ENCODE assay signal across 8 cellular contexts in the genomic region with DNA sequence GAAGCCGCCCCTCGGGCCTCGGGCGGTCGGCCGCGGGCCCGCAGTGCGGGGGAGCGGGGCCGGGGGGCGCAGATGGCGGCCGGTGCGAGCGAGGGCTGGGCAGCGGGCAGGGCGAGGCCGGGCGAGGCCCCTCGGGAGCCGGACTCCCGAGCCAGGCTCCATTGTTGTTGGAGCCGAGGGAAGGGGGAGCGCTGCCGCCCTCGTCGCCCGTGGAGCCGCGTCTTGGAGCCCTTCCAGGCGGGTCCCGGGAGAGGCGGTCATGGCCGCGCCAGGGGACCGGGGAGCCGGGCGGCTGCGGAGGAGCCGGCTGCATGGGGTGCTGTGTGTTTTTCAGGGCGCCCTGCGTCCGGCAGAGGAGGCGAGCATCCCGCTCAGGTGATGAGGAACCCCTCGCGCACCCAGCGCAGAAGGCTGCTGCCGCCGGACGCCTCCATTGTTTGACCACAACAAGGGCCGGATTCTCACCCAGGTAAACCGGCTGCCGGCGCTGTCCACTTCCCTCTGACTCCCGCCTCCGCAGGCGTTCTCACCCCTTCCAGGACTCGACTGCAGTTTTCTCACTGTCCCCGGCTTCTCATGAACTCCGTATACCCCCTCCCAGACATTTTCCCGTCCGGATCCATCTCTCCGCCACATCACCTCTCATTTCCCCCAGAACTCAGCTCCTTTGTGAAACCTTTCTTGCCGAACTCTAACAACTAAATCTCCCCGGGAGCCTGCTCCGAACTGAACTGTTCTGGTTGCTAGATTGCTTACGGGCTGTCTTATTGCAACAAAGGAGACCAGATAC. TPM values are rescaled to one million over a fixed set of nuclear protein-coding genes. Genes with fewer than 3 reads are reported as not detected.
DNase-seq lines count a peak whose midpoint lies in the region; ATAC-seq, FAIRE-seq and TF ChIP-seq lines count a peak whose summit lies in the region.

No MANE protein-coding gene starts in this region.

- TF ChIP-seq CTCF in chondrocyte (IDR thresholded peaks at IDR 0.05) (no peak), liver (IDR thresholded peaks at IDR 0.05; ENCODE audit: low read depth, low read length, missing input control) (no peak)

- peaks cover 37% of the 10 kb centered on the region for H3K79me2 ChIP-seq in ACC112 (ENCODE audit: control insufficient read depth, insufficient read depth, low read length, unreplicated experiment)

- peaks cover 3% of the 10 kb centered on the region; the same call in 1 of the 2 replicates for H3K36me3 ChIP-seq in ACC112 (ENCODE audit: insufficient read depth, low read length)
- H3K36me3 ChIP-seq in liver (ENCODE audit: control insufficient read depth in 4 of 4, insufficient read depth in 3 of 4, low read depth in 1 of 4, low read length in 3 of 4) = no peaks in the 10 kb centered on the region

- H3K4me3 Mint-ChIP-seq in chondrocyte (ENCODE audit: unreplicated experiment) = peak overlapping the region; percentile 92

- H3K27me3 ChIP-seq in ACC112 (ENCODE audit: insufficient read depth, low read length) (no peaks in the 10 kb centered on the region), liver (ENCODE audit: control insufficient read depth in 4 of 4, insufficient read depth in 4 of 4, low read length in 3 of 4) (no peaks in the 10 kb centered on the region)

- H3K27ac Mint-ChIP-seq in chondrocyte (ENCODE audit: unreplicated experiment) = peak overlapping the region; percentile 94

- H3K4me1 Mint-ChIP-seq in chondrocyte (ENCODE audit: low read depth) = peaks cover 52% of the 10 kb centered on the region

- FAIRE-seq in RCC 7860 (lab: Jason Lieb, UNC) = no peak

- H3K9me3 ChIP-seq in liver (ENCODE audit: control insufficient read depth in 4 of 4, low read length in 3 of 4) = no peaks in the 10 kb centered on the region

- no peaks in the 10 kb centered on the region for H3K9me3 Mint-ChIP-seq in chondrocyte (ENCODE audit: low read depth)

- H3K4me1 ChIP-seq in ACC112 (ENCODE audit: control insufficient read depth, insufficient read depth, low read length, unreplicated experiment) (peaks cover 22% of the 10 kb centered on the region), liver (ENCODE audit: control insufficient read depth in 4 of 4, insufficient read depth in 4 of 4, low read length in 3 of 4) (peaks cover 0 to 24% (median 16%) of the 10 kb centered on the region in 4 donors)

- H3K27ac ChIP-seq in ACC112 (ENCODE audit: low read depth, low read length) (no peak overlapping the region), liver (ENCODE audit: low read depth in 1 of 2, low read length in 2 of 2) (peak overlapping the region in 1 of 2 donors; percentile 54)

- H2AFZ ChIP-seq in ACC112 (ENCODE audit: low read length, unreplicated experiment) = peak overlapping the region; percentile 73

- 8% methylated on average over 69 of the region's 69 CpGs for WGBS in liver

- H3K36me3 Mint-ChIP-seq in chondrocyte (ENCODE audit: low read depth) = peaks cover 5% of the 10 kb centered on the region

- DNase-seq in T-helper 9 cell = peak; percentile 16
- no peak for DNase-seq in chondrocyte (ENCODE audit: low spot score)
- peak; percentile 4 for DNase-seq in stimulated activated CD8-positive, alpha-beta memory T cell treated with anti-CD3 and anti-CD28 coated beads, Interleukin-4, amount 100 ng/mL, for 24 hours (ENCODE audit: low read depth)
- no peak for DNase-seq in RCC 7860 (ENCODE audit: low spot score)

- ATAC-seq in GM18909 (IDR thresholded peaks at IDR 0.05; ENCODE audit: poor library complexity, unreplicated experiment) (peak; percentile 17), HG03469 (IDR thresholded peaks at IDR 0.05; ENCODE audit: unreplicated experiment) (peak; percentile 7)

- no peak for TF ChIP-seq RAD21 in liver (IDR thresholded peaks at IDR 0.05)

- peak overlapping the region in 1 of 2 donors; percentile 36 for H3K9ac ChIP-seq in liver (ENCODE audit: low read depth in 1 of 2, low read length in 2 of 2)

- peak overlapping the region; percentile 75 for H3K4me3 ChIP-seq in ACC112 (ENCODE audit: low read depth, low read length)
- peak overlapping the region; percentile 67 to 100 (median 87) for H3K4me3 ChIP-seq in liver (ENCODE audit: low read depth in 1 of 3, low read length in 3 of 3)

- H3K27me3 Mint-ChIP-seq in chondrocyte (ENCODE audit: low read depth) = no peaks in the 10 kb centered on the region

TF ChIP-seq in liver, 16 proteins besides CTCF, POLR2A, EP300 and RAD21:
- TF ChIP-seq YY1 (IDR thresholded peaks at IDR 0.05) (peak; percentile 65), TAF1 (conservative IDR thresholded peaks at IDR 0.05) (no peak), NR2F2 (IDR thresholded peaks at IDR 0.05) (no peak)
- TF ChIP-seq, protein P1, sequence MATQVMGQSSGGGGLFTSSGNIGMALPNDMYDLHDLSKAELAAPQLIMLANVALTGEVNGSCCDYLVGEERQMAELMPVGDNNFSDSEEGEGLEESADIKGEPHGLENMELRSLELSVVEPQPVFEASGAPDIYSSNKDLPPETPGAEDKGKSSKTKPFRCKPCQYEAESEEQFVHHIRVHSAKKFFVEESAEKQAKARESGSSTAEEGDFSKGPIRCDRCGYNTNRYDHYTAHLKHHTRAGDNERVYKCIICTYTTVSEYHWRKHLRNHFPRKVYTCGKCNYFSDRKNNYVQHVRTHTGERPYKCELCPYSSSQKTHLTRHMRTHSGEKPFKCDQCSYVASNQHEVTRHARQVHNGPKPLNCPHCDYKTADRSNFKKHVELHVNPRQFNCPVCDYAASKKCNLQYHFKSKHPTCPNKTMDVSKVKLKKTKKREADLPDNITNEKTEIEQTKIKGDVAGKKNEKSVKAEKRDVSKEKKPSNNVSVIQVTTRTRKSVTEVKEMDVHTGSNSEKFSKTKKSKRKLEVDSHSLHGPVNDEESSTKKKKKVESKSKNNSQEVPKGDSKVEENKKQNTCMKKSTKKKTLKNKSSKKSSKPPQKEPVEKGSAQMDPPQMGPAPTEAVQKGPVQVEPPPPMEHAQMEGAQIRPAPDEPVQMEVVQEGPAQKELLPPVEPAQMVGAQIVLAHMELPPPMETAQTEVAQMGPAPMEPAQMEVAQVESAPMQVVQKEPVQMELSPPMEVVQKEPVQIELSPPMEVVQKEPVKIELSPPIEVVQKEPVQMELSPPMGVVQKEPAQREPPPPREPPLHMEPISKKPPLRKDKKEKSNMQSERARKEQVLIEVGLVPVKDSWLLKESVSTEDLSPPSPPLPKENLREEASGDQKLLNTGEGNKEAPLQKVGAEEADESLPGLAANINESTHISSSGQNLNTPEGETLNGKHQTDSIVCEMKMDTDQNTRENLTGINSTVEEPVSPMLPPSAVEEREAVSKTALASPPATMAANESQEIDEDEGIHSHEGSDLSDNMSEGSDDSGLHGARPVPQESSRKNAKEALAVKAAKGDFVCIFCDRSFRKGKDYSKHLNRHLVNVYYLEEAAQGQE (IDR thresholded peaks at IDR 0.05) = peak; percentile 65

RNA-seq across cellular contexts. Expression of a gene that starts 0.7 kb away (rescaled TPM):
- total RNA-seq in chondrocyte (86.7 to 99.8 TPM (median 88.0 TPM) in 3 replicates), liver (10 to 100 TPM; 25.7 to 40.3 TPM)
- 10 to 100 TPM in 1 of 2 donors, 1 to 10 TPM in 1; 7.2 to 33.5 TPM for polyA plus RNA-seq in liver

RNA-seq across cellular contexts. Expression of a gene that starts 1.1 kb away (rescaled TPM):
- 63.0 to 74.7 TPM (median 68.8 TPM) in 3 replicates for total RNA-seq in chondrocyte
- 1 to 10 TPM; 2.1 to 6.0 TPM for total RNA-seq in liver
- polyA plus RNA-seq in liver = 10 to 100 TPM; 12.6 to 14.6 TPM

Comparison
In these comparisons a context has a peak if more than half of its experiments do, and no peak if none do; other contexts are left out.
1. DNase-seq: peak in T-helper 9 cell (single experiment) and stimulated activated CD8-positive, alpha-beta memory T cell treated with anti-CD3 and anti-CD28 coated beads, Interleukin-4, amount 100 ng/mL, for 24 hours (single experiment); none in chondrocyte (single experiment) and RCC 7860 (single experiment).